In genomic region chr22:31615481-31615840, GRCh38 we compare ENCODE assay signal across 12 cellular contexts. TPM values are rescaled to one million over a fixed set of nuclear protein-coding genes. Genes with fewer than 3 reads are reported as not detected.
DNase-seq lines count a peak whose midpoint lies in the region; ATAC-seq and TF ChIP-seq lines count a peak whose summit lies in the region.
"Had no signal": no experiment of that assay in that cellular context is flagged by ENCODE, and none has a peak within 500 bp of the region (broad histone marks: within the 10 kb centered on the region; RNA-seq: fewer than 3 reads in every experiment).

No MANE protein-coding gene starts in this region.

- peaks cover 54% of the 10 kb centered on the region for H3K4me1 ChIP-seq in BLaER1
- H3K4me1 ChIP-seq in vagina = peaks cover 4% of the 10 kb centered on the region
- peaks cover 0 to 12% of the 10 kb centered on the region in 2 donors for H3K4me1 ChIP-seq in gastrocnemius medialis

- H3K9me3 ChIP-seq in BLaER1 (no peaks in the 10 kb centered on the region), vagina (no peaks in the 10 kb centered on the region), gastrocnemius medialis (no peaks in the 10 kb centered on the region)
- H3K9me3 ChIP-seq: adrenal gland, mucosa of descending colon, right atrium auricular region had no signal

- no peaks in the 10 kb centered on the region for H3K9me3 Mint-ChIP-seq in activated T-helper 1 cell treated with anti-CD3 and anti-CD28 coated beads, Interleukin-12 subunit alpha, Interleukin-12 subunit beta, Interleukin-2, Interleukin-4 antibody, amounts not matched to agents 30 ng/mL and 10 ng/mL and 1 ng/mL, durations not matched to agents 14 hours and 24 hours and 36 hours

- H4K20me1 ChIP-seq in BLaER1 = peaks cover 34% of the 10 kb centered on the region

- no peak overlapping the region for H3K4me3 Mint-ChIP-seq in activated T-helper 1 cell treated with anti-CD3 and anti-CD28 coated beads, Interleukin-12 subunit alpha, Interleukin-12 subunit beta, Interleukin-2, Interleukin-4 antibody, amounts not matched to agents 30 ng/mL and 10 ng/mL and 1 ng/mL, durations not matched to agents 14 hours and 24 hours and 36 hours

- peak overlapping the region; percentile 61 for H3K9ac ChIP-seq in BLaER1

- H3K36me3 ChIP-seq in BLaER1 (peaks cover 55% of the 10 kb centered on the region), vagina (peaks cover 0 to 30% of the 10 kb centered on the region in 2 donors), gastrocnemius medialis (peaks cover 0 to 13% of the 10 kb centered on the region in 2 donors)

- no peaks in the 10 kb centered on the region for H3K27me3 Mint-ChIP-seq in activated T-helper 1 cell treated with anti-CD3 and anti-CD28 coated beads, Interleukin-12 subunit alpha, Interleukin-12 subunit beta, Interleukin-2, Interleukin-4 antibody, amounts not matched to agents 30 ng/mL and 10 ng/mL and 1 ng/mL, durations not matched to agents 14 hours and 24 hours and 36 hours (ENCODE audit: insufficient read depth)

- H3K4me2 ChIP-seq in BLaER1 = peak overlapping the region; percentile 87

- no peak for ATAC-seq in gastrocnemius medialis
- ATAC-seq: mucosa of descending colon had no signal

- in situ Hi-C loops in G401 (cut with HindIII; ENCODE audit: low sequenced_read_pairs) = no loop called here
- in situ Hi-C loops in gastrocnemius medialis (cut with MboI; ENCODE audit: low sequenced_read_pairs in 4 of 4) = no loop called here

- TF ChIP-seq CTCF in vagina (IDR thresholded peaks at IDR 0.05) (no peak), gastrocnemius medialis (IDR thresholded peaks at IDR 0.05 in 4 of 5, conservative IDR thresholded peaks at IDR 0.05 in 1 of 5) (no peak)

- H3K27ac ChIP-seq in BLaER1 (peak overlapping the region; percentile 78), vagina (no peak overlapping the region), gastrocnemius medialis (no peak overlapping the region)
- H3K27ac ChIP-seq: right atrium auricular region had no signal

- H3K27ac Mint-ChIP-seq in activated T-helper 1 cell treated with anti-CD3 and anti-CD28 coated beads, Interleukin-12 subunit alpha, Interleukin-12 subunit beta, Interleukin-2, Interleukin-4 antibody, amounts not matched to agents 30 ng/mL and 10 ng/mL and 1 ng/mL, durations not matched to agents 14 hours and 24 hours and 36 hours = peak overlapping the region; percentile 78

- no peaks in the 10 kb centered on the region for H3K27me3 ChIP-seq in BLaER1
- H3K27me3 ChIP-seq in vagina = no peaks in the 10 kb centered on the region
- H3K27me3 ChIP-seq in gastrocnemius medialis = no peaks in the 10 kb centered on the region
- H3K27me3 ChIP-seq: adrenal gland, right atrium auricular region had no signal

- DNase-seq in G401 (ENCODE audit: low spot score) = peak; percentile 43
- no peak for DNase-seq in activated T-helper 1 cell treated with anti-CD3 and anti-CD28 coated beads, Interleukin-12 subunit alpha, Interleukin-12 subunit beta, Interleukin-2, Interleukin-4 antibody, amounts not matched to agents 30 ng/mL and 10 ng/mL and 1 ng/mL, durations not matched to agents 14 hours and 24 hours and 36 hours (ENCODE audit: low spot score)
- DNase-seq in myocyte (ENCODE audit: low read depth) = peak; percentile 59
- no peak for DNase-seq in NK-92 treated with Interleukin-12 subunit alpha and Interleukin-12 subunit beta, amount 100 ng/mL, for 24 hours (lab: John Stamatoyannopoulos, UW)
- no peak for DNase-seq in D341Med (ENCODE audit: low spot score)
- DNase-seq in vagina (ENCODE audit: extremely low spot score in 2 of 2) = no peak
- DNase-seq in gastrocnemius medialis = no peak
- DNase-seq: activated CD4-positive, alpha-beta T cell treated with anti-CD3 and anti-CD28 coated beads, Interleukin-2, amount 50 U/mL, for 48 hours; adrenal gland had no signal

- intact Hi-C loops in activated T-helper 1 cell treated with anti-CD3 and anti-CD28 coated beads, Interleukin-12 subunit alpha, Interleukin-12 subunit beta, Interleukin-2, Interleukin-4 antibody, amounts not matched to agents 30 ng/mL and 10 ng/mL and 1 ng/mL, durations not matched to agents 14 hours and 24 hours and 36 hours (cut with micrococcal nuclease) = no loop called here
- intact Hi-C loops in vagina (cut with DNase I) (no loop called here), gastrocnemius medialis (cut with DNase I; ENCODE audit: low total_unique reads) (no loop called here)

- H3K4me3 ChIP-seq in BLaER1 (no peak overlapping the region), vagina (no peak overlapping the region), gastrocnemius medialis (no peak overlapping the region)
- H3K4me3 ChIP-seq: adrenal gland, mucosa of descending colon, right atrium auricular region had no signal

- H3K4me1 Mint-ChIP-seq in activated T-helper 1 cell treated with anti-CD3 and anti-CD28 coated beads, Interleukin-12 subunit alpha, Interleukin-12 subunit beta, Interleukin-2, Interleukin-4 antibody, amounts not matched to agents 30 ng/mL and 10 ng/mL and 1 ng/mL, durations not matched to agents 14 hours and 24 hours and 36 hours (ENCODE audit: low read depth) = peaks cover 13% of the 10 kb centered on the region

- H3K36me3 Mint-ChIP-seq in activated T-helper 1 cell treated with anti-CD3 and anti-CD28 coated beads, Interleukin-12 subunit alpha, Interleukin-12 subunit beta, Interleukin-2, Interleukin-4 antibody, amounts not matched to agents 30 ng/mL and 10 ng/mL and 1 ng/mL, durations not matched to agents 14 hours and 24 hours and 36 hours (ENCODE audit: low read depth) = peaks cover 42% of the 10 kb centered on the region

- TF ChIP-seq POLR2A in vagina (IDR thresholded peaks at IDR 0.05) (no peak), gastrocnemius medialis (IDR thresholded peaks at IDR 0.05) (no peak)

RNA-seq across cellular contexts. Expression of gene PISD, which starts 46.6 kb away (rescaled TPM):
- total RNA-seq in G401 (2014; rRNA removed; shearing (Covaris generic)) = 46.1 and 75.3 TPM in 2 replicates
- total RNA-seq in activated T-helper 1 cell treated with anti-CD3 and anti-CD28 coated beads, Interleukin-12 subunit alpha, Interleukin-12 subunit beta, Interleukin-2, Interleukin-4 antibody, amounts not matched to agents 30 ng/mL and 10 ng/mL and 1 ng/mL, durations not matched to agents 14 hours and 24 hours and 36 hours = 43.8 and 43.9 TPM in 2 replicates
- total RNA-seq in myocyte (29.3 and 56.2 TPM in 2 replicates), vagina (50.3 TPM), gastrocnemius medialis (10 to 100 TPM; 15.3 to 19.0 (median 18.5) TPM)
- 21.5 TPM for polyA plus RNA-seq in myocyte (2012)

Comparison
In these comparisons a context has a peak if more than half of its experiments do, and no peak if none do; other contexts are left out.
1. DNase-seq: peak in G401 (single experiment) and myocyte (single experiment); none in activated T-helper 1 cell treated with anti-CD3 and anti-CD28 coated beads, Interleukin-12 subunit alpha, Interleukin-12 subunit beta, Interleukin-2, Interleukin-4 antibody, amounts not matched to agents 30 ng/mL and 10 ng/mL and 1 ng/mL, durations not matched to agents 14 hours and 24 hours and 36 hours (single experiment), NK-92 treated with Interleukin-12 subunit alpha and Interleukin-12 subunit beta, amount 100 ng/mL, for 24 hours (single experiment), D341Med (single experiment), vagina (0 of 2) and gastrocnemius medialis (0 of 2).